Comparison of ENCODE assay signal across 2 cellular contexts in the genomic region with DNA sequence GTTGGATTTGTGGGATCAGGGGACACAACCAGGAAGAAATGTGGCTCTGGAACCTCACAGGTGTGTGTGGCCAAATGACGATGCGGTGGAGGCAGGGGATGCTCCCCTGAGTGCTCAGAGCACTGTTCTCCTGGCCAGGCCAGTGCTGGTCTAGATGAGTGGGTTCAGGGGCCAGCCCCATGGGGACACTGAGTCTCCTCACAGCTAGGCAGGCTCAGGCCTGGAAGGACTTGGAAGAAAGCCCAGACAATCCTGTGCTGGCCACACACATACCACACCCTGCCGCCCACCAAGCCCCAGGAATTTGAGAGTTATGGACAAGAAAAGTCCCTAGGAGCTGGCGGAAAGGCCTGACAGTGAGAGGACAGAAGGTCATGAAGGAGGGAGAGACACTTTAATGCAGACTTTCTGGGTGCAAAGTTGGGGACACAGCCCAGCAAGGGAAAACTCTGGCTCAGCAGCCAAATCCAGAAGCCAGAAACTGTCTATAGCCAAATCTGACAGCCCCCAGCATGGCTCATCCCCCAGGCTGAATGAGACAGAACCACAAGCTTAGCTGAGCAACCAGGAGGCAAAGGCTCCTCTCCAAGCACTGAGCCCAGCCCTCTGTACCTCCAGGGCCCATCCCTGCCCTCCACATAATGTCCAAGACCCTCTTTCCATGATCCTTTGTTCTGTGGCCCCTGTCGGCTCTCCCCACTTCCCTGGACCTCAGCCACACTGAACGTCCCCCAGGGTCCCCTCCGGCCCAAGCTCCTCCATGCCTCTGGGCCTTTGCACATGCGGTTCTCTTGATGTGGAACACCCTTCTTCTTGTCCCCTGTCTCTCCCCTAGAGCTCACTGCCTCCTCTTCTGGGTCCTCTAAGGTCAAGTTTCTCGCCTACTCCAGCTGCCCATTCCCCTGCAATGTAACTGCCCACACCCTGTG.
TF ChIP-seq lines count a peak whose summit lies in the region.

No MANE protein-coding gene starts in this region.

TF ChIP-seq in SK-N-SH treated with all-trans-retinoic acid at 6 μM for 48 hours, 23 proteins besides CTCF, POLR2A, EP300 and RAD21 (continued from another document):
- TF ChIP-seq BACH2 (CRISPR knock-in tag; IDR thresholded peaks at IDR 0.05; ENCODE audit: borderline replicate concordance) (no peak), TOX (CRISPR knock-in tag; IDR thresholded peaks at IDR 0.05; ENCODE audit: borderline replicate concordance) (no peak), ZNF565 (CRISPR knock-in tag; conservative IDR thresholded peaks at IDR 0.05; ENCODE audit: low read depth) (no peak), GLIS3 (CRISPR knock-in tag; IDR thresholded peaks at IDR 0.05) (no peak), ZNF70 (CRISPR knock-in tag; IDR thresholded peaks at IDR 0.05) (no peak), ESRRG (CRISPR knock-in tag; IDR thresholded peaks at IDR 0.05) (no peak), SNAI2 (CRISPR knock-in tag; IDR thresholded peaks at IDR 0.05) (no peak), OSR1 (CRISPR knock-in tag; IDR thresholded peaks at IDR 0.05) (no peak), PPARA (CRISPR knock-in tag; IDR thresholded peaks at IDR 0.05; ENCODE audit: borderline replicate concordance) (no peak), ZC3H10 (CRISPR knock-in tag; IDR thresholded peaks at IDR 0.05) (no peak)
- TF ChIP-seq, protein P1, sequence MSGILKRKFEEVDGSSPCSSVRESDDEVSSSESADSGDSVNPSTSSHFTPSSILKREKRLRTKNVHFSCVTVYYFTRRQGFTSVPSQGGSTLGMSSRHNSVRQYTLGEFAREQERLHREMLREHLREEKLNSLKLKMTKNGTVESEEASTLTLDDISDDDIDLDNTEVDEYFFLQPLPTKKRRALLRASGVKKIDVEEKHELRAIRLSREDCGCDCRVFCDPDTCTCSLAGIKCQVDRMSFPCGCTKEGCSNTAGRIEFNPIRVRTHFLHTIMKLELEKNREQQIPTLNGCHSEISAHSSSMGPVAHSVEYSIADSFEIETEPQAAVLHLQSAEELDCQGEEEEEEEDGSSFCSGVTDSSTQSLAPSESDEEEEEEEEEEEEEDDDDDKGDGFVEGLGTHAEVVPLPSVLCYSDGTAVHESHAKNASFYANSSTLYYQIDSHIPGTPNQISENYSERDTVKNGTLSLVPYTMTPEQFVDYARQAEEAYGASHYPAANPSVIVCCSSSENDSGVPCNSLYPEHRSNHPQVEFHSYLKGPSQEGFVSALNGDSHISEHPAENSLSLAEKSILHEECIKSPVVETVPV (CRISPR knock-in tag; IDR thresholded peaks at IDR 0.05), result no peak

TF ChIP-seq in SK-N-SH, 30 proteins besides CTCF, POLR2A, EP300 and RAD21 (continued from another document):
- TF ChIP-seq, protein P2, sequence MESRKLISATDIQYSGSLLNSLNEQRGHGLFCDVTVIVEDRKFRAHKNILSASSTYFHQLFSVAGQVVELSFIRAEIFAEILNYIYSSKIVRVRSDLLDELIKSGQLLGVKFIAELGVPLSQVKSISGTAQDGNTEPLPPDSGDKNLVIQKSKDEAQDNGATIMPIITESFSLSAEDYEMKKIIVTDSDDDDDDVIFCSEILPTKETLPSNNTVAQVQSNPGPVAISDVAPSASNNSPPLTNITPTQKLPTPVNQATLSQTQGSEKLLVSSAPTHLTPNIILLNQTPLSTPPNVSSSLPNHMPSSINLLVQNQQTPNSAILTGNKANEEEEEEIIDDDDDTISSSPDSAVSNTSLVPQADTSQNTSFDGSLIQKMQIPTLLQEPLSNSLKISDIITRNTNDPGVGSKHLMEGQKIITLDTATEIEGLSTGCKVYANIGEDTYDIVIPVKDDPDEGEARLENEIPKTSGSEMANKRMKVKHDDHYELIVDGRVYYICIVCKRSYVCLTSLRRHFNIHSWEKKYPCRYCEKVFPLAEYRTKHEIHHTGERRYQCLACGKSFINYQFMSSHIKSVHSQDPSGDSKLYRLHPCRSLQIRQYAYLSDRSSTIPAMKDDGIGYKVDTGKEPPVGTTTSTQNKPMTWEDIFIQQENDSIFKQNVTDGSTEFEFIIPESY (IDR thresholded peaks at IDR 0.05; ENCODE audit: borderline replicate concordance, low read depth), result no peak
- TF ChIP-seq TEAD4 (IDR thresholded peaks at IDR 0.05; ENCODE audit: borderline replicate concordance, insufficient read depth), result no peak
- TF ChIP-seq, protein P3, sequence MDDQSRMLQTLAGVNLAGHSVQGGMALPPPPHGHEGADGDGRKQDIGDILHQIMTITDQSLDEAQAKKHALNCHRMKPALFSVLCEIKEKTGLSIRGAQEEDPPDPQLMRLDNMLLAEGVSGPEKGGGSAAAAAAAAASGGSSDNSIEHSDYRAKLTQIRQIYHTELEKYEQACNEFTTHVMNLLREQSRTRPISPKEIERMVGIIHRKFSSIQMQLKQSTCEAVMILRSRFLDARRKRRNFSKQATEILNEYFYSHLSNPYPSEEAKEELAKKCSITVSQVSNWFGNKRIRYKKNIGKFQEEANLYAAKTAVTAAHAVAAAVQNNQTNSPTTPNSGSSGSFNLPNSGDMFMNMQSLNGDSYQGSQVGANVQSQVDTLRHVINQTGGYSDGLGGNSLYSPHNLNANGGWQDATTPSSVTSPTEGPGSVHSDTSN (IDR thresholded peaks at IDR 0.05), result no peak
- no peak for TF ChIP-seq RXRA (IDR thresholded peaks at IDR 0.05; ENCODE audit: borderline replicate concordance, low read depth)
- TF ChIP-seq GATA2 (CRISPR knock-in tag; IDR thresholded peaks at IDR 0.05), result no peak
- TF ChIP-seq, protein P4, sequence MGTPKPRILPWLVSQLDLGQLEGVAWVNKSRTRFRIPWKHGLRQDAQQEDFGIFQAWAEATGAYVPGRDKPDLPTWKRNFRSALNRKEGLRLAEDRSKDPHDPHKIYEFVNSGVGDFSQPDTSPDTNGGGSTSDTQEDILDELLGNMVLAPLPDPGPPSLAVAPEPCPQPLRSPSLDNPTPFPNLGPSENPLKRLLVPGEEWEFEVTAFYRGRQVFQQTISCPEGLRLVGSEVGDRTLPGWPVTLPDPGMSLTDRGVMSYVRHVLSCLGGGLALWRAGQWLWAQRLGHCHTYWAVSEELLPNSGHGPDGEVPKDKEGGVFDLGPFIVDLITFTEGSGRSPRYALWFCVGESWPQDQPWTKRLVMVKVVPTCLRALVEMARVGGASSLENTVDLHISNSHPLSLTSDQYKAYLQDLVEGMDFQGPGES (IDR thresholded peaks at IDR 0.05; ENCODE audit: low read depth, low read length), result no peak
- TF ChIP-seq RCOR1 (IDR thresholded peaks at IDR 0.05; ENCODE audit: low read length), result no peak
- no peak for TF ChIP-seq EZH2phosphoT487 (IDR thresholded peaks at IDR 0.05; ENCODE audit: borderline replicate concordance, low read depth)
- TF ChIP-seq FOXJ3 (CRISPR knock-in tag; IDR thresholded peaks at IDR 0.05), result no peak
